In genomic region chr19:43507880-43508279, GRCh38 we compare ENCODE assay signal across 12 cellular contexts. TPM values are rescaled to one million over a fixed set of nuclear protein-coding genes. Genes with fewer than 3 reads are reported as not detected.
"Had no signal": no experiment of that assay in that cellular context is flagged by ENCODE, and none has a peak within 500 bp of the region (broad histone marks: within the 10 kb centered on the region; RNA-seq: fewer than 3 reads in every experiment).

No MANE protein-coding gene starts in this region.

- ATAC-seq: stimulated activated memory B cell treated with anti-CD40 and anti-IgM and Interleukin-4, amounts not matched to agents 10 μg/mL and 1 μg/mL and 100 μg/mL, for 72 hours had no signal

- H3K4me3 ChIP-seq: adrenal gland, colonic mucosa, lung, sigmoid colon had no signal

- H3K27me3 ChIP-seq: adrenal gland, colonic mucosa, sigmoid colon had no signal

- H3K27ac Mint-ChIP-seq: activated naive CD4-positive, alpha-beta T cell treated with anti-CD3 and anti-CD28 coated beads, Interleukin-2, amount 10 ng/mL, durations not matched to agents 7 days and 5 days; stimulated activated memory B cell treated with anti-CD40 and anti-IgM and Interleukin-4, amounts not matched to agents 10 μg/mL and 1 μg/mL and 100 μg/mL, for 72 hours had no signal

- DNase-seq: activated naive CD4-positive, alpha-beta T cell treated with anti-CD3 and anti-CD28 coated beads, Interleukin-2, amount 10 ng/mL, durations not matched to agents 7 days and 5 days; adrenal gland; colonic mucosa; islet precursor cell; naive B cell; sigmoid colon; SW 1271; T-helper 9 cell had no signal

- H3K27me3 Mint-ChIP-seq: activated naive CD4-positive, alpha-beta T cell treated with anti-CD3 and anti-CD28 coated beads, Interleukin-2, amount 10 ng/mL, durations not matched to agents 7 days and 5 days; naive B cell; stimulated activated memory B cell treated with anti-CD40 and anti-IgM and Interleukin-4, amounts not matched to agents 10 μg/mL and 1 μg/mL and 100 μg/mL, for 72 hours had no signal

- H3K27ac ChIP-seq: adrenal gland, colonic mucosa, sigmoid colon had no signal

- H3K4me3 Mint-ChIP-seq: activated naive CD4-positive, alpha-beta T cell treated with anti-CD3 and anti-CD28 coated beads, Interleukin-2, amount 10 ng/mL, durations not matched to agents 7 days and 5 days; naive B cell; stimulated activated memory B cell treated with anti-CD40 and anti-IgM and Interleukin-4, amounts not matched to agents 10 μg/mL and 1 μg/mL and 100 μg/mL, for 72 hours had no signal

- H3K9me3 Mint-ChIP-seq: activated naive CD4-positive, alpha-beta T cell treated with anti-CD3 and anti-CD28 coated beads, Interleukin-2, amount 10 ng/mL, durations not matched to agents 7 days and 5 days; naive B cell; stimulated activated memory B cell treated with anti-CD40 and anti-IgM and Interleukin-4, amounts not matched to agents 10 μg/mL and 1 μg/mL and 100 μg/mL, for 72 hours had no signal

- H3K9me3 ChIP-seq: adrenal gland, colonic mucosa, sigmoid colon had no signal

RNA-seq across cellular contexts. Expression of gene LYPD3, which starts 42.5 kb away (rescaled TPM):
- total RNA-seq: cardiac septum, pulmonary artery endothelial cell had no signal
